In the genomic region with DNA sequence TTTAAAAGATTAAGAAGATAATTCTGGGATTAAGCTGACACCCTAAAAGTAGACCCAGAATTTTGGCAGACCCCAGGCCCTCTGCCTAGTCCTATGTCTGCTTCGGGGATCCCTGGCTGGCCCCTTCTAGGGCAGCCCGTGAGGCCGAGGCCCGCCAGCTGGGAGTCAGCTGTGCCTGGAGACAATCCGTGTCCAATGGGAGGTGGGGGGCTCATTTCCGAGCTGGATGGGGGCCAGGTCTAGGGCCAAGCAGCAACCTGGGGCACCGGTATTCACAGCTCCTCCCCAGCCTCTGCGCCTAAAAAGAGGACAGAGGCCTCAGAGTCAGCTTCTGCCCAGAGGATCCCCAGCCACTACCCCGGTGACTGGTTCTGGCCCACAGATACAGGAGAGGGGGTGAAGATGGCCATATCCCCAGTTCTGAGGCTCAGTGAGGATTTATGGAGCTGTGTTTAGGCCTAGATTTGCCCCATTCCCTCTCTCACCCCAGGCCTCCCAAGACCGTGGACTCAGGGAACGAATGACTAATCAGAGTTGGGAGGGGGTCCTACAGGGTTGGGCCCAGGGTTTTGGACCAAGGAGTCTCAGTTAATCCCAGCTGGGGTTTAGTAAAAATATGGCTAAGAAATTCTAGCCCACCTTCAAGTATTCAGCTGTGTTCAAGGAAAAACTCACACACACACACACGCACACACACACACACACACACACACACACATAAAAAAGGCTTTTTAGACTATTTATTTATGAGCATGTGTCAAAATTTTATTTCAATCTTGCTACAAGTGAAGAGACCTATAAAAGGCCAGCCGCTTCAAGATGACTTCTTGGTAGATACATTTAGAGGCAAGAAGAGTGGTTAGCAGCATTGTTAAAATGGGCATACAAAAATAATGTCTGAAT, we compare ENCODE assay signal across 27 cellular contexts. TPM values are rescaled to one million over a fixed set of nuclear protein-coding genes. Genes with fewer than 3 reads are reported as not detected.
DNase-seq lines count a peak whose midpoint lies in the region; ATAC-seq, FAIRE-seq and TF ChIP-seq lines count a peak whose summit lies in the region.
"Had no signal": no experiment of that assay in that cellular context is flagged by ENCODE, and none has a peak within 500 bp of the region (broad histone marks: within the 10 kb centered on the region; RNA-seq: fewer than 3 reads in every experiment).

No MANE protein-coding gene starts in this region.

- H3K36me3 Mint-ChIP-seq in H9 (ENCODE audit: insufficient read depth in 1 of 3, low read depth in 3 of 3) (no peaks in the 10 kb centered on the region), WTC11 (no peaks in the 10 kb centered on the region)

- H2BK5ac ChIP-seq in H9 (ENCODE audit: insufficient read length, low read length) (no peak overlapping the region), mesendoderm (ENCODE audit: low read length) (no peak overlapping the region)

- H2BK15ac ChIP-seq in H9 (ENCODE audit: low read depth, low read length) (no peak overlapping the region), mesendoderm (replicated peaks; ENCODE audit: low read depth) (no peak overlapping the region)

- no peak for TF ChIP-seq POLR2A in body of pancreas (IDR thresholded peaks at IDR 0.05)

- H4K5ac ChIP-seq in H9 (ENCODE audit: insufficient read length, low read depth, low read length) (no peak overlapping the region), mesendoderm (ENCODE audit: low read length) (peak overlapping the region; percentile 28)

- H3K4me2 ChIP-seq in H9 (ENCODE audit: insufficient read depth, insufficient read length, low read length) (no peak overlapping the region), mesendoderm (ENCODE audit: low read length) (no peak overlapping the region)
- H3K4me2 ChIP-seq: BLaER1 treated with 17β-estradiol and CSF1 and Interleukin-3, amounts not matched to agents 10 nM and 100 nM; PC-9 had no signal

- H3K56ac ChIP-seq in H9 (ENCODE audit: insufficient read length, low read depth, low read length) (no peak overlapping the region), mesendoderm (ENCODE audit: low read length) (peak overlapping the region; percentile 74)

- no peak overlapping the region for H3K4ac ChIP-seq in H9 (ENCODE audit: low read depth, low read length)
- peak overlapping the region; percentile 85 for H3K4ac ChIP-seq in mesendoderm (ENCODE audit: low read depth, low read length)

- peak overlapping the region; percentile 3 for H3K18ac ChIP-seq in H9 (ENCODE audit: insufficient read length, low read depth, low read length)
- H3K18ac ChIP-seq in mesendoderm (ENCODE audit: low read length): no peak overlapping the region

- H3K79me1 ChIP-seq in H9 (ENCODE audit: insufficient read depth, low read depth, low read length, poor library complexity, severe bottlenecking): no peaks in the 10 kb centered on the region
- no peaks in the 10 kb centered on the region for H3K79me1 ChIP-seq in mesendoderm (ENCODE audit: low read length)

- ATAC-seq in WTC11 (peak; percentile 49), body of pancreas (no peak)

- no peaks in the 10 kb centered on the region for H3K36me3 ChIP-seq in mesendoderm (ENCODE audit: control insufficient read depth, insufficient read depth, low read length)
- no peaks in the 10 kb centered on the region for H3K36me3 ChIP-seq in small intestine (ENCODE audit: control insufficient read depth in 2 of 2, insufficient read depth in 2 of 2, low read length in 2 of 2)
- no peaks in the 10 kb centered on the region for H3K36me3 ChIP-seq in body of pancreas (replicated peaks in 1 of 2; ENCODE audit: insufficient read depth in 1 of 2, low read depth in 2 of 2)
- H3K36me3 ChIP-seq: BLaER1 treated with 17β-estradiol and CSF1 and Interleukin-3, amounts not matched to agents 10 nM and 100 nM; MG63 had no signal

- POLR2A ChIA-PET in WTC11 (lab: Charles Lee): no interaction called here

- H3K27me3 ChIP-seq in H9 (ENCODE audit: insufficient read depth, low read length) (no peaks in the 10 kb centered on the region; the same call in 1 of the 2 replicates), mesendoderm (ENCODE audit: insufficient read depth, low read length, poor library complexity) (no peaks in the 10 kb centered on the region), small intestine (ENCODE audit: control insufficient read depth in 2 of 2, insufficient read depth in 2 of 2, low read length in 2 of 2) (peaks cover 0 to 9% of the 10 kb centered on the region in 2 donors), body of pancreas (peaks cover 0 to 16% of the 10 kb centered on the region in 2 donors)
- H3K27me3 ChIP-seq: BLaER1 treated with 17β-estradiol and CSF1 and Interleukin-3, amounts not matched to agents 10 nM and 100 nM; MG63 had no signal

- H3K23ac ChIP-seq in H9 (ENCODE audit: insufficient read length, low read depth, low read length) (no peak overlapping the region), mesendoderm (ENCODE audit: low read length) (no peak overlapping the region)

- peaks cover 44% of the 10 kb centered on the region for H3K27me3 Mint-ChIP-seq in H9 (ENCODE audit: low read depth)
- peaks cover 9% of the 10 kb centered on the region for H3K27me3 Mint-ChIP-seq in WTC11 (ENCODE audit: low read depth)

- no peak overlapping the region for H2AK5ac ChIP-seq in H9 (ENCODE audit: insufficient read length, low read length)
- H2AK5ac ChIP-seq in mesendoderm (ENCODE audit: low read length): no peak overlapping the region

- H4K91ac ChIP-seq in H9 (ENCODE audit: insufficient read length, low read depth, low read length): no peak overlapping the region

- H3K4me3 ChIP-seq in mesendoderm (ENCODE audit: low read length) (no peak overlapping the region), small intestine (ENCODE audit: low read depth in 1 of 2, low read length in 2 of 2) (no peak overlapping the region), body of pancreas (no peak overlapping the region)
- H3K4me3 ChIP-seq: BLaER1 treated with 17β-estradiol and CSF1 and Interleukin-3, amounts not matched to agents 10 nM and 100 nM; MG63; PC-9 had no signal

- H3K27ac Mint-ChIP-seq in H9 (peak overlapping the region in 2 of 3 experiments; percentile 36 to 89; a peak in 2 of 7 replicates), WTC11 (peak overlapping the region; percentile 89; the same call in 1 of the 2 replicates)
- H3K27ac Mint-ChIP-seq: CD4-positive, alpha-beta T cell had no signal

- H4K8ac ChIP-seq in H9 (replicated peaks; ENCODE audit: insufficient read length, low read depth, low read length) (no peak overlapping the region), mesendoderm (ENCODE audit: low read depth, low read length) (no peak overlapping the region)

- H3T11ph ChIP-seq in H9 (ENCODE audit: low read length): no peak overlapping the region

- H3K23me2 ChIP-seq in H9 (ENCODE audit: insufficient read length, low read depth, low read length, poor library complexity, severe bottlenecking): no peaks in the 10 kb centered on the region

- WGBS in H9 (ENCODE audit: extremely low coverage, insufficient read length, low lambda C conversion rate): no CpG with 5 or more reads among the region's 13 CpGs
- no CpG with 5 or more reads among the region's 13 CpGs for WGBS in mesendoderm (ENCODE audit: extremely low coverage, insufficient coverage, low lambda C conversion rate)
- 79 to 84% (median 81%) methylated on average over 13 of the region's 13 CpGs for WGBS in small intestine, 3 donors
- WGBS in body of pancreas, 2 donors: 78 to 80% methylated on average over 12 of the region's 13 CpGs

- H2AFZ ChIP-seq in H9 (ENCODE audit: low read length): no peak overlapping the region
- H2AFZ ChIP-seq: PC-9 had no signal

- no peaks in the 10 kb centered on the region for H4K20me1 ChIP-seq in H9 (ENCODE audit: control insufficient read depth, insufficient read depth, insufficient read length)
- H4K20me1 ChIP-seq: BLaER1 treated with 17β-estradiol and CSF1 and Interleukin-3, amounts not matched to agents 10 nM and 100 nM had no signal

- CTCF ChIA-PET in WTC11 (lab: Charles Lee): interaction anchor here (1.0 to 9.1 kb wide), 13 partner anchors 15 to 336 kb away, joined by 3 to 108 read pairs (median 3); no protein-coding TSS in a partner anchor

- DNase-seq in H9 (no peak), WTC11 (ENCODE audit: low spot score) (no peak), mesendoderm (no peak), small intestine (no peak), body of pancreas (no peak), NCI-H345 (lab: John Stamatoyannopoulos, UW) (no peak), RPMI8226 (no peak)
- DNase-seq: AML-193; CD4-positive, alpha-beta T cell; GOT3; IMR-90; KG1; MG63; NCI-H1105 treated with DMSO at 0.1 percent for 48 hours; NCI-H146; NCI-H1930; NCI-H2107; NCI-H446; NCI-H524 treated with DMSO at 0.1 percent for 48 hours; NCI-H774; PC-9; SHP77 had no signal

- H2BK120ac ChIP-seq in H9 (ENCODE audit: low read depth, low read length, poor library complexity, severe bottlenecking) (no peak overlapping the region), mesendoderm (ENCODE audit: low read depth, low read length) (no peak overlapping the region)

- H3K9me3 ChIP-seq in H9 (ENCODE audit: control insufficient read depth, low read depth, low read length): no peaks in the 10 kb centered on the region
- no peaks in the 10 kb centered on the region for H3K9me3 ChIP-seq in small intestine (ENCODE audit: control insufficient read depth, low read depth)
- H3K9me3 ChIP-seq in body of pancreas: no peaks in the 10 kb centered on the region
- H3K9me3 ChIP-seq: BLaER1 treated with 17β-estradiol and CSF1 and Interleukin-3, amounts not matched to agents 10 nM and 100 nM; MG63 had no signal

- H3K27ac ChIP-seq in H9 (ENCODE audit: insufficient read length, low read depth, low read length) (no peak overlapping the region), mesendoderm (ENCODE audit: low read depth, low read length) (no peak overlapping the region), small intestine (ENCODE audit: low read depth in 1 of 2, low read length in 1 of 2) (no peak overlapping the region), body of pancreas (no peak overlapping the region)
- H3K27ac ChIP-seq: BLaER1 treated with 17β-estradiol and CSF1 and Interleukin-3, amounts not matched to agents 10 nM and 100 nM; PC-9; RWPE1 had no signal

- H3K4me3 Mint-ChIP-seq in H9: peak overlapping the region in 1 of 2 experiments; percentile 37; a peak in 2 of 5 replicates
- H3K4me3 Mint-ChIP-seq in WTC11: no peak overlapping the region
- H3K4me3 Mint-ChIP-seq: CD4-positive, alpha-beta T cell had no signal

- no peaks in the 10 kb centered on the region; the same call in 1 of the 2 replicates for H3K4me1 ChIP-seq in H9 (ENCODE audit: insufficient read depth, low read length)
- H3K4me1 ChIP-seq in mesendoderm (ENCODE audit: control insufficient read depth, low read depth, low read length): peaks cover 8% of the 10 kb centered on the region
- H3K4me1 ChIP-seq in small intestine (ENCODE audit: control insufficient read depth in 2 of 2, insufficient read depth in 1 of 2, low read depth in 1 of 2, low read length in 1 of 2): no peaks in the 10 kb centered on the region
- H3K4me1 ChIP-seq in body of pancreas: no peaks in the 10 kb centered on the region
- H3K4me1 ChIP-seq: BLaER1 treated with 17β-estradiol and CSF1 and Interleukin-3, amounts not matched to agents 10 nM and 100 nM had no signal

- H3K4me1 Mint-ChIP-seq in H9: peaks cover 28 to 36% of the 10 kb centered on the region in 2 experiments
- peaks cover 38% of the 10 kb centered on the region for H3K4me1 Mint-ChIP-seq in WTC11

- intact Hi-C loops in body of pancreas (cut with DNase I): no loop called here

- no peak for TF ChIP-seq CTCF in H9 (conservative IDR thresholded peaks at IDR 0.05)
- no peak for TF ChIP-seq CTCF in WTC11 (IDR thresholded peaks at IDR 0.05)
- TF ChIP-seq CTCF in body of pancreas (IDR thresholded peaks at IDR 0.05): no peak

- FAIRE-seq in small intestine (lab: Jason Lieb, UNC): no peak
- FAIRE-seq: A204.1, D721Med, G401.6 had no signal

- H2BK20ac ChIP-seq in H9 (ENCODE audit: low read depth, low read length, poor library complexity, severe bottlenecking): no peak overlapping the region

- H3K79me2 ChIP-seq in H9 (ENCODE audit: insufficient read depth, low read length): no peaks in the 10 kb centered on the region
- H3K79me2 ChIP-seq in mesendoderm (ENCODE audit: control insufficient read depth, insufficient read depth, low read length): no peaks in the 10 kb centered on the region

- no peak overlapping the region for H3K9ac ChIP-seq in H9 (ENCODE audit: extremely low read depth, insufficient read length, low read length)
- peak overlapping the region; percentile 34 for H3K9ac ChIP-seq in mesendoderm (ENCODE audit: low read length)
- H3K9ac ChIP-seq: BLaER1 treated with 17β-estradiol and CSF1 and Interleukin-3, amounts not matched to agents 10 nM and 100 nM had no signal

- H3K14ac ChIP-seq in H9 (ENCODE audit: insufficient read depth, low read length): peak overlapping the region; percentile 0

- H3K9me3 Mint-ChIP-seq in H9 (no peaks in the 10 kb centered on the region; a peak in 1 of 5 replicates), WTC11 (no peaks in the 10 kb centered on the region)
- H3K9me3 Mint-ChIP-seq: CD4-positive, alpha-beta T cell had no signal

- H2BK12ac ChIP-seq in H9 (ENCODE audit: insufficient read length, low read depth, low read length): no peak overlapping the region

RNA-seq across cellular contexts. Expression of a gene that starts 37.4 kb away (rescaled TPM):
- total RNA-seq in H9 (2021) (not detected in 2 replicates), WTC11 (2021) (not detected in 3 replicates), body of pancreas (not detected)
- not detected for polyA plus RNA-seq in mesendoderm (2013, experiment 1 of 2)
- not detected for polyA plus RNA-seq in mesendoderm (2013, experiment 2 of 2)
- polyA plus RNA-seq in small intestine: not detected
- total RNA-seq: CD4-positive, alpha-beta T cell; IMR-90; PC-9 had no signal
- polyA plus RNA-seq: IMR-90 had no signal
